Comparison of ENCODE assay signal across 8 cellular contexts in genomic region chr12:76030378-76031080, GRCh38. TPM values are rescaled to one million over a fixed set of nuclear protein-coding genes. Genes with fewer than 3 reads are reported as not detected.
DNase-seq lines count a peak whose midpoint lies in the region; ATAC-seq and TF ChIP-seq lines count a peak whose summit lies in the region.

No MANE protein-coding gene starts in this region.

- no peak for TF ChIP-seq CTCF in foreskin fibroblast (IDR thresholded peaks at IDR 0.05; ENCODE audit: low read depth, low read length)

- H3K9ac ChIP-seq in NT2/D1 (ENCODE audit: insufficient read length, low read depth), result peak overlapping the region; percentile 99

- H3K36me3 ChIP-seq in NT2/D1 (ENCODE audit: insufficient read depth, insufficient read length, low read length), result peaks cover 36% of the 10 kb centered on the region

- H3K27me3 ChIP-seq in NT2/D1 (ENCODE audit: insufficient read depth, insufficient read length), result peaks cover 8% of the 10 kb centered on the region

- ATAC-seq in GM21737 (IDR thresholded peaks at IDR 0.05; ENCODE audit: unreplicated experiment), result peak; percentile 0

- H3K4me3 ChIP-seq in NT2/D1 (ENCODE audit: insufficient read length, low read depth) (peak overlapping the region; percentile 98), foreskin fibroblast (ENCODE audit: low read depth in 1 of 2, low read length in 2 of 2) (peak overlapping the region; percentile 90 to 93)

- no peaks in the 10 kb centered on the region for H3K4me1 ChIP-seq in NT2/D1 (ENCODE audit: insufficient read depth, insufficient read length)

- no peaks in the 10 kb centered on the region for H3K9me3 ChIP-seq in NT2/D1 (ENCODE audit: insufficient read depth, low read length)

- peak; percentile 44 for DNase-seq in A172 (ENCODE audit: low spot score)
- no peak for DNase-seq in NT2/D1 (ENCODE audit: low read depth, low spot score)
- DNase-seq in activated effector memory CD4-positive, alpha-beta T cell treated with anti-CD3 and anti-CD28 coated beads, Interleukin-2, amount 50 U/mL, for 16 hours, result peak; percentile 83
- DNase-seq in foreskin fibroblast, result peak in 1 of 2 donors; percentile 59
- peak in 31 of 56 donors; percentile 7 to 68 (median 43) for DNase-seq in nucleus accumbens (lab: John Stamatoyannopoulos, UW)
- DNase-seq in ureter (ENCODE audit: low spot score), result peak; percentile 51
- DNase-seq in occipital lobe (lab: John Stamatoyannopoulos, UW), result no peak

RNA-seq across cellular contexts. Expression of gene PHLDA1, which starts 1.0 kb away (rescaled TPM):
- total RNA-seq in A172 (2014; rRNA removed; shearing (Covaris generic)), result 48.3 and 61.6 TPM in 2 replicates
- total RNA-seq in ureter (10.7 TPM), occipital lobe (24.8 TPM)

RNA-seq across cellular contexts. Expression of gene NAP1L1, which starts 54.0 kb away (rescaled TPM):
- 547 and 785 TPM in 2 replicates for total RNA-seq in A172 (2014; rRNA removed; shearing (Covaris generic))
- total RNA-seq in ureter, result 329 TPM
- 191 TPM for total RNA-seq in occipital lobe

Comparison
In these comparisons a context has a peak if more than half of its experiments do, and no peak if none do; other contexts are left out.
1. DNase-seq: peak in A172 (single experiment), activated effector memory CD4-positive, alpha-beta T cell treated with anti-CD3 and anti-CD28 coated beads, Interleukin-2, amount 50 U/mL, for 16 hours (single experiment), nucleus accumbens (31 of 56) and ureter (single experiment); none in NT2/D1 (single experiment) and occipital lobe (single experiment).